12 cellular contexts compared by ENCODE assay signal in genomic region chr17:6456914-6457687, GRCh38. TPM values are rescaled to one million over a fixed set of nuclear protein-coding genes. Genes with fewer than 3 reads are reported as not detected.
DNase-seq lines count a peak whose midpoint lies in the region; ATAC-seq, FAIRE-seq and TF ChIP-seq lines count a peak whose summit lies in the region.
"Had no signal": no experiment of that assay in that cellular context is flagged by ENCODE, and none has a peak within 500 bp of the region (broad histone marks: within the 10 kb centered on the region; RNA-seq: fewer than 3 reads in every experiment).

No MANE protein-coding gene starts in this region.

- H3K4me3 Mint-ChIP-seq in memory B cell: no peak overlapping the region

- no peaks in the 10 kb centered on the region for H3K9me3 ChIP-seq in BLaER1

- H3K36me3 ChIP-seq in BLaER1: no peaks in the 10 kb centered on the region
- H3K36me3 ChIP-seq in bronchial epithelial cell (ENCODE audit: control insufficient read depth, insufficient read depth, low read length): peaks cover 17% of the 10 kb centered on the region

- H3K4me1 Mint-ChIP-seq in memory B cell: peaks cover 29% of the 10 kb centered on the region

- H3K27me3 ChIP-seq in BLaER1 (no peaks in the 10 kb centered on the region), bronchial epithelial cell (ENCODE audit: control insufficient read depth, insufficient read depth, low read length) (no peaks in the 10 kb centered on the region)

- H3K27ac ChIP-seq in BLaER1 (no peak overlapping the region), substantia nigra (ENCODE audit: low read depth, low read length, poor library complexity, severe bottlenecking) (no peak overlapping the region)

- no peak for TF ChIP-seq CTCF in bronchial epithelial cell (IDR thresholded peaks at IDR 0.05; ENCODE audit: insufficient read depth, low read length, severe bottlenecking)

- peak overlapping the region; percentile 12 for H3K27ac Mint-ChIP-seq in memory B cell

- H3K4me2 ChIP-seq in BLaER1: peak overlapping the region; percentile 43

- H3K9ac ChIP-seq in BLaER1: no peak overlapping the region

- peak; percentile 88 for DNase-seq in M059J (ENCODE audit: low read depth)
- peak; percentile 47 for DNase-seq in bronchial epithelial cell (ENCODE audit: low read depth)
- DNase-seq in memory B cell (ENCODE audit: low spot score in 2 of 2): no peak
- DNase-seq in head of caudate nucleus: no peak
- DNase-seq in ureter (ENCODE audit: low spot score): no peak
- DNase-seq in stimulated activated CD4-positive, alpha-beta T cell treated with anti-CD3 and anti-CD28 coated beads, Interleukin-12 subunit alpha, Interleukin-12 subunit beta, amount 100 ng/mL, for 4 hours: no peak
- DNase-seq in substantia nigra (lab: John Stamatoyannopoulos, UW): no peak
- DNase-seq: amniotic stem cell, GF-D8, T-helper 1 cell had no signal

- no peak for ATAC-seq in memory B cell (ENCODE audit: low read depth)

- no peaks in the 10 kb centered on the region for H3K9me3 Mint-ChIP-seq in memory B cell

- H3K4me3 ChIP-seq in BLaER1: no peak overlapping the region
- H3K4me3 ChIP-seq in bronchial epithelial cell (ENCODE audit: low read depth, low read length): no peak overlapping the region

- H3K36me3 Mint-ChIP-seq in memory B cell: no peaks in the 10 kb centered on the region

- peaks cover 54% of the 10 kb centered on the region for H3K4me1 ChIP-seq in BLaER1

- H4K20me1 ChIP-seq in BLaER1: no peaks in the 10 kb centered on the region; the same call in 1 of the 2 replicates

- intact Hi-C loops in head of caudate nucleus (cut with DNase I): no loop called here

- peak; percentile 43 for FAIRE-seq in bronchial epithelial cell (lab: Jason Lieb, UNC)

- peaks cover 1% of the 10 kb centered on the region for H3K27me3 Mint-ChIP-seq in memory B cell

RNA-seq across cellular contexts. Expression of gene PIMREG, which starts 12.8 kb away (rescaled TPM):
- 76.1 and 87.3 TPM in 2 replicates for total RNA-seq in M059J (2014; rRNA removed; shearing (Covaris generic))
- total RNA-seq in bronchial epithelial cell (0.13 and 0.26 TPM in 2 replicates), ureter (0.42 TPM)

RNA-seq across cellular contexts. Expression of gene AIPL1, which starts 22.2 kb away (rescaled TPM):
- 0.05 TPM in 1 of 2 replicates, not detected in the other for total RNA-seq in M059J (2014; rRNA removed; shearing (Covaris generic))
- under 0.01 TPM in 1 of 2 replicates, not detected in the other for total RNA-seq in bronchial epithelial cell
- total RNA-seq in ureter: not detected
- total RNA-seq: liver had no signal

Comparison
In these comparisons a context has a peak if more than half of its experiments do, and no peak if none do; other contexts are left out.
1. DNase-seq: peak in M059J (single experiment) and bronchial epithelial cell (single experiment); none in memory B cell (0 of 2), head of caudate nucleus (0 of 42), ureter (single experiment), stimulated activated CD4-positive, alpha-beta T cell treated with anti-CD3 and anti-CD28 coated beads, Interleukin-12 subunit alpha, Interleukin-12 subunit beta, amount 100 ng/mL, for 4 hours (single experiment) and substantia nigra (0 of 49).
2. RNA of gene PIMREG, which starts 12.8 kb away (total RNA-seq): 76.1 to 87.3 TPM in M059J; 0.42 TPM in ureter (single experiment) and 0.13 to 0.26 TPM in bronchial epithelial cell; every median in the first group is over 10 times any median in the second.